16 cellular contexts compared by ENCODE assay signal in genomic region chr14:89255012-89255411, GRCh38.
"Had no signal": no experiment of that assay in that cellular context is flagged by ENCODE, and none has a peak within 500 bp of the region (broad histone marks: within the 10 kb centered on the region; RNA-seq: fewer than 3 reads in every experiment).

No MANE protein-coding gene starts in this region.

- DNase-seq: central memory CD4-positive, alpha-beta T cell; effector CD8-positive, alpha-beta T cell; kidney; left cardiac atrium; mesendoderm; naive thymus-derived CD4-positive, alpha-beta T cell; nucleus accumbens; pancreas; right cardiac atrium; stimulated activated CD4-positive, alpha-beta T cell treated with anti-CD3 and anti-CD28 coated beads, Interleukin-2, amount 100 ng/mL, for 48 hours; stimulated activated naive B cell treated with anti-CD40 and anti-IgM and Interleukin-4, amounts not matched to agents 10 μg/mL and 1 μg/mL and 100 μg/mL, for 72 hours; stimulated activated naive CD8-positive, alpha-beta T cell treated with anti-CD3 and anti-CD28 coated beads, Interleukin-15, amount 100 ng/mL, for 72 hours; transverse colon had no signal

- ATAC-seq: esophagus mucosa; naive thymus-derived CD4-positive, alpha-beta T cell; pancreas; stimulated activated naive B cell treated with anti-CD40 and anti-IgM and Interleukin-4, amounts not matched to agents 10 μg/mL and 1 μg/mL and 100 μg/mL, for 72 hours; stimulated activated naive CD8-positive, alpha-beta T cell treated with anti-CD3 and anti-CD28 coated beads, Interleukin-15, amount 100 ng/mL, for 72 hours had no signal

- H3K27me3 Mint-ChIP-seq: naive thymus-derived CD4-positive, alpha-beta T cell; stimulated activated naive B cell treated with anti-CD40 and anti-IgM and Interleukin-4, amounts not matched to agents 10 μg/mL and 1 μg/mL and 100 μg/mL, for 72 hours; stimulated activated naive CD8-positive, alpha-beta T cell treated with anti-CD3 and anti-CD28 coated beads, Interleukin-15, amount 100 ng/mL, for 72 hours had no signal

- H3K27ac Mint-ChIP-seq: progenitor cell of endocrine pancreas had no signal

- H3K4me3 Mint-ChIP-seq: naive thymus-derived CD4-positive, alpha-beta T cell; neural crest cell; stimulated activated naive B cell treated with anti-CD40 and anti-IgM and Interleukin-4, amounts not matched to agents 10 μg/mL and 1 μg/mL and 100 μg/mL, for 72 hours; stimulated activated naive CD8-positive, alpha-beta T cell treated with anti-CD3 and anti-CD28 coated beads, Interleukin-15, amount 100 ng/mL, for 72 hours had no signal
